In the genomic region with DNA sequence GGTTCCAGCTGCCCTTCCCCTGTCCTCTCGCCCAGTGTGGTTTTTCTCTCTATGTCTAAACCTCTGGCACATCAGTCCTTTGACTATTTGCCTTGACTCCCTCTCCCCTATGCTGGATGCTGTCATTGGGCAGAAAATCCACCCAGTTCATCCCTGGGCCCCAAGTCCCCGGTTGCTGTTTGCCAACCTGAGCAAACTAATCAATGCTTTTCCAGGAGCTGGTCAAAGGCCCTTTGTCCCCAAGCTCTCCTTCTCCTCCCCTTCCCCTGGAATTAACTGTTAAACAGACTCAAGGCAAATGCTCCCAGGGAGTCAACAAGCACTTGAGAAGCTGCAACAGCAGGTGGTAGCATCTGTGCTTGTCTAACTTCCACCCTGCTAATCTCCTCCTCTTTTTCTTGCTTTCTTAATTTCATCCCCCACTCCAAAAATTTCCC, we compare ENCODE assay signal across 1 cellular context.
TF ChIP-seq lines count a peak whose summit lies in the region.

No MANE protein-coding gene starts in this region.

TF ChIP-seq in HepG2, 621 proteins besides CTCF, POLR2A, EP300 and RAD21 (continued from another document and continues in another):
- TF ChIP-seq, protein P1, sequence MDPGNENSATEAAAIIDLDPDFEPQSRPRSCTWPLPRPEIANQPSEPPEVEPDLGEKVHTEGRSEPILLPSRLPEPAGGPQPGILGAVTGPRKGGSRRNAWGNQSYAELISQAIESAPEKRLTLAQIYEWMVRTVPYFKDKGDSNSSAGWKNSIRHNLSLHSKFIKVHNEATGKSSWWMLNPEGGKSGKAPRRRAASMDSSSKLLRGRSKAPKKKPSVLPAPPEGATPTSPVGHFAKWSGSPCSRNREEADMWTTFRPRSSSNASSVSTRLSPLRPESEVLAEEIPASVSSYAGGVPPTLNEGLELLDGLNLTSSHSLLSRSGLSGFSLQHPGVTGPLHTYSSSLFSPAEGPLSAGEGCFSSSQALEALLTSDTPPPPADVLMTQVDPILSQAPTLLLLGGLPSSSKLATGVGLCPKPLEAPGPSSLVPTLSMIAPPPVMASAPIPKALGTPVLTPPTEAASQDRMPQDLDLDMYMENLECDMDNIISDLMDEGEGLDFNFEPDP (CRISPR knock-in tag; conservative IDR thresholded peaks at IDR 0.05), result no peak
- TF ChIP-seq ZNF207 (IDR thresholded peaks at IDR 0.05; ENCODE audit: borderline replicate concordance), result no peak
- TF ChIP-seq PPARG (CRISPR knock-in tag; conservative IDR thresholded peaks at IDR 0.05), result 0 out of 2 replicates have a peak, but pooled peaks have one; percentile 26
- peak; percentile 31; the same call in 1 of the 2 replicates for TF ChIP-seq SOX5 (CRISPR knock-in tag; IDR thresholded peaks at IDR 0.05; ENCODE audit: borderline replicate concordance)
- peak; percentile 76 for TF ChIP-seq NCOA2 (CRISPR knock-in tag; IDR thresholded peaks at IDR 0.05)
- TF ChIP-seq KMT2A (CRISPR knock-in tag; IDR thresholded peaks at IDR 0.05), result no peak
- TF ChIP-seq, protein P2, sequence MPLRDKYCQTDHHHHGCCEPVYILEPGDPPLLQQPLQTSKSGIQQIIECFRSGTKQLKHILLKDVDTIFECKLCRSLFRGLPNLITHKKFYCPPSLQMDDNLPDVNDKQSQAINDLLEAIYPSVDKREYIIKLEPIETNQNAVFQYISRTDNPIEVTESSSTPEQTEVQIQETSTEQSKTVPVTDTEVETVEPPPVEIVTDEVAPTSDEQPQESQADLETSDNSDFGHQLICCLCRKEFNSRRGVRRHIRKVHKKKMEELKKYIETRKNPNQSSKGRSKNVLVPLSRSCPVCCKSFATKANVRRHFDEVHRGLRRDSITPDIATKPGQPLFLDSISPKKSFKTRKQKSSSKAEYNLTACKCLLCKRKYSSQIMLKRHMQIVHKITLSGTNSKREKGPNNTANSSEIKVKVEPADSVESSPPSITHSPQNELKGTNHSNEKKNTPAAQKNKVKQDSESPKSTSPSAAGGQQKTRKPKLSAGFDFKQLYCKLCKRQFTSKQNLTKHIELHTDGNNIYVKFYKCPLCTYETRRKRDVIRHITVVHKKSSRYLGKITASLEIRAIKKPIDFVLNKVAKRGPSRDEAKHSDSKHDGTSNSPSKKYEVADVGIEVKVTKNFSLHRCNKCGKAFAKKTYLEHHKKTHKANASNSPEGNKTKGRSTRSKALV (CRISPR knock-in tag; IDR thresholded peaks at IDR 0.05), result no peak
- TF ChIP-seq ZNF160 (CRISPR knock-in tag; IDR thresholded peaks at IDR 0.05), result no peak
- no peak for TF ChIP-seq ZNF337 (CRISPR knock-in tag; IDR thresholded peaks at IDR 0.05; ENCODE audit: borderline replicate concordance, low read depth)
- TF ChIP-seq ZNF790 (CRISPR knock-in tag; IDR thresholded peaks at IDR 0.05; ENCODE audit: borderline replicate concordance), result no peak
- no peak for TF ChIP-seq JUNB (CRISPR knock-in tag; IDR thresholded peaks at IDR 0.05; ENCODE audit: borderline replicate concordance)
- TF ChIP-seq GTF3A (CRISPR knock-in tag; conservative IDR thresholded peaks at IDR 0.05), result no peak
- TF ChIP-seq YEATS4 (CRISPR knock-in tag; IDR thresholded peaks at IDR 0.05; ENCODE audit: borderline replicate concordance), result no peak
- TF ChIP-seq, protein P3, sequence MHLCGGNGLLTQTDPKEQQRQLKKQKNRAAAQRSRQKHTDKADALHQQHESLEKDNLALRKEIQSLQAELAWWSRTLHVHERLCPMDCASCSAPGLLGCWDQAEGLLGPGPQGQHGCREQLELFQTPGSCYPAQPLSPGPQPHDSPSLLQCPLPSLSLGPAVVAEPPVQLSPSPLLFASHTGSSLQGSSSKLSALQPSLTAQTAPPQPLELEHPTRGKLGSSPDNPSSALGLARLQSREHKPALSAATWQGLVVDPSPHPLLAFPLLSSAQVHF (CRISPR knock-in tag; IDR thresholded peaks at IDR 0.05), result no peak
- TF ChIP-seq KDM3A (CRISPR knock-in tag; IDR thresholded peaks at IDR 0.05; ENCODE audit: low read depth), result no peak
- no peak for TF ChIP-seq SMC3 (IDR thresholded peaks at IDR 0.05; ENCODE audit: low read length)
- TF ChIP-seq SMAD1 (CRISPR knock-in tag; IDR thresholded peaks at IDR 0.05; ENCODE audit: borderline replicate concordance, low read depth), result no peak
- no peak for TF ChIP-seq TRAFD1 (CRISPR knock-in tag; IDR thresholded peaks at IDR 0.05; ENCODE audit: borderline replicate concordance)
- TF ChIP-seq GRHL1 (CRISPR knock-in tag; conservative IDR thresholded peaks at IDR 0.05), result no peak
- peak; percentile 42; the same call in 1 of the 2 replicates for TF ChIP-seq IKZF5 (CRISPR knock-in tag; IDR thresholded peaks at IDR 0.05)
- no peak for TF ChIP-seq ZNF646 (CRISPR knock-in tag; IDR thresholded peaks at IDR 0.05)
- TF ChIP-seq, protein P4, sequence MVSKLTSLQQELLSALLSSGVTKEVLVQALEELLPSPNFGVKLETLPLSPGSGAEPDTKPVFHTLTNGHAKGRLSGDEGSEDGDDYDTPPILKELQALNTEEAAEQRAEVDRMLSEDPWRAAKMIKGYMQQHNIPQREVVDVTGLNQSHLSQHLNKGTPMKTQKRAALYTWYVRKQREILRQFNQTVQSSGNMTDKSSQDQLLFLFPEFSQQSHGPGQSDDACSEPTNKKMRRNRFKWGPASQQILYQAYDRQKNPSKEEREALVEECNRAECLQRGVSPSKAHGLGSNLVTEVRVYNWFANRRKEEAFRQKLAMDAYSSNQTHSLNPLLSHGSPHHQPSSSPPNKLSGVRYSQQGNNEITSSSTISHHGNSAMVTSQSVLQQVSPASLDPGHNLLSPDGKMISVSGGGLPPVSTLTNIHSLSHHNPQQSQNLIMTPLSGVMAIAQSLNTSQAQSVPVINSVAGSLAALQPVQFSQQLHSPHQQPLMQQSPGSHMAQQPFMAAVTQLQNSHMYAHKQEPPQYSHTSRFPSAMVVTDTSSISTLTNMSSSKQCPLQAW (CRISPR knock-in tag; IDR thresholded peaks at IDR 0.05), result no peak
- TF ChIP-seq TAF15 (IDR thresholded peaks at IDR 0.05; ENCODE audit: low read depth, low read length, poor library complexity, severe bottlenecking), result no peak
- peak; percentile 46 for TF ChIP-seq ASH2L (IDR thresholded peaks at IDR 0.05; ENCODE audit: insufficient read length, low read depth, low read length)
- TF ChIP-seq ZNF605 (CRISPR knock-in tag; IDR thresholded peaks at IDR 0.05), result no peak
- no peak for TF ChIP-seq ZNF430 (CRISPR knock-in tag; IDR thresholded peaks at IDR 0.05)
- TF ChIP-seq ZNF33A (CRISPR knock-in tag; IDR thresholded peaks at IDR 0.05; ENCODE audit: borderline replicate concordance), result no peak
- no peak for TF ChIP-seq ZNF292 (CRISPR knock-in tag; IDR thresholded peaks at IDR 0.05; ENCODE audit: borderline replicate concordance, low read depth)
- TF ChIP-seq SOX13 (IDR thresholded peaks at IDR 0.05), result no peak
- peak in 1 of 2 experiments; percentile 70; a peak in 2 of 4 replicates for TF ChIP-seq SOX13 (CRISPR knock-in tag; conservative IDR thresholded peaks at IDR 0.05 in 1 of 2, IDR thresholded peaks at IDR 0.05 in 1 of 2)
- peak; percentile 96 for TF ChIP-seq ZSCAN25 (CRISPR knock-in tag; IDR thresholded peaks at IDR 0.05)
- TF ChIP-seq ZNF549 (CRISPR knock-in tag; IDR thresholded peaks at IDR 0.05), result no peak
- TF ChIP-seq, protein P5, sequence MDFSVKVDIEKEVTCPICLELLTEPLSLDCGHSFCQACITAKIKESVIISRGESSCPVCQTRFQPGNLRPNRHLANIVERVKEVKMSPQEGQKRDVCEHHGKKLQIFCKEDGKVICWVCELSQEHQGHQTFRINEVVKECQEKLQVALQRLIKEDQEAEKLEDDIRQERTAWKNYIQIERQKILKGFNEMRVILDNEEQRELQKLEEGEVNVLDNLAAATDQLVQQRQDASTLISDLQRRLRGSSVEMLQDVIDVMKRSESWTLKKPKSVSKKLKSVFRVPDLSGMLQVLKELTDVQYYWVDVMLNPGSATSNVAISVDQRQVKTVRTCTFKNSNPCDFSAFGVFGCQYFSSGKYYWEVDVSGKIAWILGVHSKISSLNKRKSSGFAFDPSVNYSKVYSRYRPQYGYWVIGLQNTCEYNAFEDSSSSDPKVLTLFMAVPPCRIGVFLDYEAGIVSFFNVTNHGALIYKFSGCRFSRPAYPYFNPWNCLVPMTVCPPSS (IDR thresholded peaks at IDR 0.05), result no peak
- TF ChIP-seq POLR2G (IDR thresholded peaks at IDR 0.05; ENCODE audit: low read depth, low read length), result peak; percentile 54; the same call in 1 of the 2 replicates
- no peak for TF ChIP-seq KAT7 (CRISPR knock-in tag; IDR thresholded peaks at IDR 0.05; ENCODE audit: borderline replicate concordance)
- no peak for TF ChIP-seq PHF5A (CRISPR knock-in tag; IDR thresholded peaks at IDR 0.05; ENCODE audit: low read depth, unreplicated experiment)
- TF ChIP-seq KAT8 (CRISPR knock-in tag; IDR thresholded peaks at IDR 0.05), result no peak
- peak; percentile 46; the same call in 1 of the 2 replicates for TF ChIP-seq MEIS1 (CRISPR knock-in tag; IDR thresholded peaks at IDR 0.05; ENCODE audit: borderline replicate concordance)
